14 cellular contexts compared by ENCODE assay signal in genomic region chr17:36593651-36594316, GRCh38. TPM values are rescaled to one million over a fixed set of nuclear protein-coding genes. Genes with fewer than 3 reads are reported as not detected.
A peak's percentile ranks its signal among the peaks of the same experiment; 100 is the strongest.
DNase-seq lines count a peak whose midpoint lies in the region; ATAC-seq, FAIRE-seq and TF ChIP-seq lines count a peak whose summit lies in the region.
"Had no signal": no experiment of that assay in that cellular context is flagged by ENCODE, and none has a peak within 500 bp of the region (broad histone marks: within the 10 kb centered on the region; RNA-seq: fewer than 3 reads in every experiment).

No MANE protein-coding gene starts in this region.

- no peaks in the 10 kb centered on the region for H3K9me3 Mint-ChIP-seq in activated T-cell treated with anti-CD3 and anti-CD28 coated beads, Interleukin-2, amount 50 U/mL, for 72 hours
- H3K9me3 Mint-ChIP-seq in astrocyte (ENCODE audit: unreplicated experiment), result no peaks in the 10 kb centered on the region
- H3K9me3 Mint-ChIP-seq: central memory CD8-positive, alpha-beta T cell had no signal

- H3K4me1 ChIP-seq in astrocyte (ENCODE audit: insufficient read depth, low read length) (peaks cover 10% of the 10 kb centered on the region), transverse colon (peaks cover 7 to 63% (median 42%) of the 10 kb centered on the region in 4 donors)

- H3K27ac Mint-ChIP-seq in activated T-cell treated with anti-CD3 and anti-CD28 coated beads, Interleukin-2, amount 50 U/mL, for 72 hours, result peak overlapping the region; percentile 2
- H3K27ac Mint-ChIP-seq in astrocyte (ENCODE audit: unreplicated experiment), result no peak overlapping the region

- H3K4me1 Mint-ChIP-seq in activated T-cell treated with anti-CD3 and anti-CD28 coated beads, Interleukin-2, amount 50 U/mL, for 72 hours (ENCODE audit: low read depth), result peaks cover 39% of the 10 kb centered on the region
- H3K4me1 Mint-ChIP-seq in astrocyte (ENCODE audit: low read depth, unreplicated experiment), result peaks cover 14% of the 10 kb centered on the region

- intact Hi-C loops in transverse colon (cut with DNase I; ENCODE audit: low total_unique reads), result no loop called here

- H3K9ac ChIP-seq in astrocyte (ENCODE audit: low read length), result no peak overlapping the region

- FAIRE-seq in astrocyte (lab: Jason Lieb, UNC), result no peak

- H3K27me3 ChIP-seq in astrocyte (ENCODE audit: insufficient read depth, low read length) (no peaks in the 10 kb centered on the region), transverse colon (no peaks in the 10 kb centered on the region)

- H3K4me3 ChIP-seq in astrocyte (ENCODE audit: insufficient read depth, low read depth, low read length), result no peak overlapping the region
- H3K4me3 ChIP-seq in transverse colon, result peak overlapping the region in 1 of 4 donors; percentile 72

- H3K27me3 Mint-ChIP-seq in activated T-cell treated with anti-CD3 and anti-CD28 coated beads, Interleukin-2, amount 50 U/mL, for 72 hours (ENCODE audit: low read depth), result no peaks in the 10 kb centered on the region
- H3K27me3 Mint-ChIP-seq in astrocyte (ENCODE audit: low read depth, unreplicated experiment), result no peaks in the 10 kb centered on the region
- H3K27me3 Mint-ChIP-seq: central memory CD8-positive, alpha-beta T cell had no signal

- 66 to 71% methylated on average over 3 to 8 of the region's 8 CpGs for WGBS in transverse colon (ENCODE audit: low coverage in 1 of 2), 2 donors

- H3K36me3 ChIP-seq in astrocyte (ENCODE audit: insufficient read depth, low read length) (peaks cover 14% of the 10 kb centered on the region), transverse colon (no peaks in the 10 kb centered on the region)

- no peak overlapping the region for H3K4me3 Mint-ChIP-seq in activated T-cell treated with anti-CD3 and anti-CD28 coated beads, Interleukin-2, amount 50 U/mL, for 72 hours
- peak overlapping the region; percentile 85 for H3K4me3 Mint-ChIP-seq in astrocyte (ENCODE audit: unreplicated experiment)

- no peak overlapping the region for H2AFZ ChIP-seq in astrocyte (ENCODE audit: low read depth, low read length)

- no peak for TF ChIP-seq CTCF in astrocyte (IDR thresholded peaks at IDR 0.05; ENCODE audit: insufficient read depth, low read depth, low read length)
- no peak for TF ChIP-seq CTCF in transverse colon (IDR thresholded peaks at IDR 0.05)

- TF ChIP-seq EP300 in transverse colon (IDR thresholded peaks at IDR 0.05; ENCODE audit: low read depth), result no peak

- H4K20me1 ChIP-seq in astrocyte (ENCODE audit: insufficient read depth, low read length), result peaks cover 39% of the 10 kb centered on the region

- peak; percentile 12 for TF ChIP-seq POLR2A in transverse colon (IDR thresholded peaks at IDR 0.05)

- in situ Hi-C loops in transverse colon (cut with MboI; ENCODE audit: low pct_ligation_motif_present in 1 of 4, low pct_unique_long_range_greater_than_20kb in 1 of 4, low sequenced_read_pairs in 3 of 4), result no loop called here

- no peak overlapping the region for H3K4me2 ChIP-seq in astrocyte (ENCODE audit: low read length)

- H3K79me2 ChIP-seq in astrocyte (ENCODE audit: insufficient read depth, low read length), result peaks cover 20% of the 10 kb centered on the region

- H3K36me3 Mint-ChIP-seq in activated T-cell treated with anti-CD3 and anti-CD28 coated beads, Interleukin-2, amount 50 U/mL, for 72 hours (ENCODE audit: insufficient read depth in 2 of 2), result peaks cover 2 to 8% of the 10 kb centered on the region in 2 donors
- H3K36me3 Mint-ChIP-seq in astrocyte (ENCODE audit: low read depth, unreplicated experiment), result peaks cover 7% of the 10 kb centered on the region

- no peak for ATAC-seq in activated T-cell treated with anti-CD3 and anti-CD28 coated beads, Interleukin-2, amount 50 U/mL, for 72 hours (replicated peaks in 1 of 2)
- ATAC-seq in left lobe of liver (no peak), HG03097 (IDR thresholded peaks at IDR 0.05; ENCODE audit: low FRiP score, unreplicated experiment) (no peak), HG03457 (IDR thresholded peaks at IDR 0.05; ENCODE audit: unreplicated experiment) (no peak)

- H3K9me3 ChIP-seq in astrocyte (ENCODE audit: insufficient read depth, low read depth, low read length) (no peaks in the 10 kb centered on the region), transverse colon (no peaks in the 10 kb centered on the region)

- DNase-seq in activated T-cell treated with anti-CD3 and anti-CD28 coated beads, Interleukin-2, amount 50 U/mL, for 72 hours, result no peak
- no peak for DNase-seq in activated T-cell treated with anti-CD3 and anti-CD28 coated beads for 4 hours
- DNase-seq in astrocyte (ENCODE audit: low read depth), result no peak
- DNase-seq in left lobe of liver (ENCODE audit: low spot score), result peak; percentile 21
- DNase-seq in transverse colon, result peak; percentile 30
- no peak for DNase-seq in NCI-H748 treated with DMSO at 0.1 percent for 48 hours (lab: John Stamatoyannopoulos, UW)
- DNase-seq: activated CD4-positive, alpha-beta T cell treated with anti-CD3 and anti-CD28 coated beads, Interleukin-2, amount 50 U/mL, for 1 hour; activated naive CD4-positive, alpha-beta T cell; NCI-H2171; OCI-M1 had no signal

- H3K27ac ChIP-seq in astrocyte (ENCODE audit: low read depth, low read length), result no peak overlapping the region
- peak overlapping the region; percentile 83 to 90 (median 88) for H3K27ac ChIP-seq in transverse colon
- H3K27ac ChIP-seq: HL-60 had no signal

RNA-seq across cellular contexts. Expression of gene DHRS11, which starts 2.1 kb away (rescaled TPM):
- total RNA-seq in activated T-cell treated with anti-CD3 and anti-CD28 coated beads, Interleukin-2, amount 50 U/mL, for 72 hours, result 10 to 100 TPM; 10.4 to 14.9 TPM
- total RNA-seq in astrocyte (7.1 and 8.8 TPM in 2 replicates), left lobe of liver (11.3 TPM), transverse colon (100 to 1,000 TPM in 3 of 4 donors, 10 to 100 TPM in 1; 93.1 to 307 (median 214) TPM)

RNA-seq across cellular contexts. Expression of gene MRM1, which starts 7.6 kb away (rescaled TPM):
- 1 to 10 TPM; 8.0 to 8.8 TPM for total RNA-seq in activated T-cell treated with anti-CD3 and anti-CD28 coated beads, Interleukin-2, amount 50 U/mL, for 72 hours
- 3.1 and 4.8 TPM in 2 replicates for total RNA-seq in astrocyte
- total RNA-seq in left lobe of liver, result 6.4 TPM
- total RNA-seq in transverse colon, result 10 to 100 TPM in 3 of 4 donors, 1 to 10 TPM in 1; 9.5 to 20.9 (median 11.5) TPM

RNA-seq across cellular contexts. Expression of gene GGNBP2, which starts 49.1 kb away (rescaled TPM):
- 100 to 1,000 TPM; 156 to 173 TPM for total RNA-seq in activated T-cell treated with anti-CD3 and anti-CD28 coated beads, Interleukin-2, amount 50 U/mL, for 72 hours
- total RNA-seq in astrocyte, result 80.0 and 80.8 TPM in 2 replicates
- 30.1 TPM for total RNA-seq in left lobe of liver
- total RNA-seq in transverse colon, result 100 to 1,000 TPM in 2 of 4 donors, 10 to 100 TPM in 2; 48.6 to 128 (median 91.6) TPM

RNA-seq across cellular contexts. Expression of gene PIGW, which starts 59.0 kb away (rescaled TPM):
- total RNA-seq in activated T-cell treated with anti-CD3 and anti-CD28 coated beads, Interleukin-2, amount 50 U/mL, for 72 hours, result 1 to 10 TPM; 6.3 to 7.4 TPM
- total RNA-seq in astrocyte, result 7.5 and 8.4 TPM in 2 replicates
- total RNA-seq in left lobe of liver, result 3.3 TPM
- 1 to 10 TPM in 3 of 4 donors, not detected in 1; 2.6 to 4.6 (median 4.4) TPM for total RNA-seq in transverse colon

RNA-seq across cellular contexts. Expression of gene MYO19, which starts 59.1 kb away (rescaled TPM):
- total RNA-seq in activated T-cell treated with anti-CD3 and anti-CD28 coated beads, Interleukin-2, amount 50 U/mL, for 72 hours, result 100 to 1,000 TPM; 101 to 118 TPM
- total RNA-seq in astrocyte (41.0 and 42.9 TPM in 2 replicates), left lobe of liver (22.2 TPM), transverse colon (100 to 1,000 TPM in 3 of 4 donors, 10 to 100 TPM in 1; 94.2 to 230 (median 159) TPM)

Comparison
In these comparisons a context has a peak if more than half of its experiments do, and no peak if none do; other contexts are left out.
1. DNase-seq: peak in left lobe of liver (single experiment) and transverse colon (single experiment); none in activated T-cell treated with anti-CD3 and anti-CD28 coated beads, Interleukin-2, amount 50 U/mL, for 72 hours (0 of 2), activated T-cell treated with anti-CD3 and anti-CD28 coated beads for 4 hours (single experiment), astrocyte (single experiment) and NCI-H748 treated with DMSO at 0.1 percent for 48 hours (single experiment).